Comparison of ENCODE assay signal across 8 cellular contexts in genomic region chr4:102868782-102869568, GRCh38. TPM values are rescaled to one million over a fixed set of nuclear protein-coding genes. Genes with fewer than 3 reads are reported as not detected.
DNase-seq lines count a peak whose midpoint lies in the region; ATAC-seq and TF ChIP-seq lines count a peak whose summit lies in the region.

A gene with protein sequence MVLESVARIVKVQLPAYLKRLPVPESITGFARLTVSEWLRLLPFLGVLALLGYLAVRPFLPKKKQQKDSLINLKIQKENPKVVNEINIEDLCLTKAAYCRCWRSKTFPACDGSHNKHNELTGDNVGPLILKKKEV (plus strand): TSS chr4:102868992. CDS start chr4:102869085, 93 bp downstream.

- H3K4me3 ChIP-seq in astrocyte of the cerebellum (ENCODE audit: low read depth, low read length) (peak within 1 kb of the TSS; percentile 68), aorta (ENCODE audit: low read length in 2 of 2) (peak within 1 kb of the TSS; percentile 59 to 74)

- no peaks in the 10 kb centered on the region for H3K27me3 ChIP-seq in aorta (ENCODE audit: control insufficient read depth in 1 of 2, insufficient read depth in 2 of 2, low read length in 1 of 2)

- WGBS in aorta, 2 donors: 0% methylated on average over 68 to 71 of the region's 71 CpGs

- DNase-seq in NCI-H2081 (lab: John Stamatoyannopoulos, UW) (peak; percentile 82 to 92), T-helper 9 cell (peak; percentile 84), astrocyte of the cerebellum (ENCODE audit: low read depth) (peak; percentile 70), hepatic stellate cell (ENCODE audit: low spot score) (peak; percentile 83), renal cortical epithelial cell (ENCODE audit: low read depth) (peak; percentile 71), aorta (peak; percentile 96 to 98)

- peak; percentile 93 for ATAC-seq in GM18517 (IDR thresholded peaks at IDR 0.05; ENCODE audit: unreplicated experiment)
- ATAC-seq in HG03039 (IDR thresholded peaks at IDR 0.05; ENCODE audit: unreplicated experiment): peak; percentile 89
- ATAC-seq in aorta (ENCODE audit: low FRiP score): peak; percentile 99

- in situ Hi-C loops in astrocyte of the cerebellum (cut with HindIII; ENCODE audit: low sequenced_read_pairs): no loop called here

- no peaks in the 10 kb centered on the region for H3K9me3 ChIP-seq in aorta (ENCODE audit: control insufficient read depth, low read length)

- TF ChIP-seq CTCF in astrocyte of the cerebellum (IDR thresholded peaks at IDR 0.05; ENCODE audit: low read depth, low read length, missing control alignments): no peak

- intact Hi-C loops in aorta (cut with DNase I): loop anchor here (1.0 to 10.0 kb wide), 4 partner anchors 42 to 367 kb away; partner anchors contain the start of genes UBE2D3 (in 2 of the 2) and NFKB1 (in 1 of the 2)

- H3K36me3 ChIP-seq in aorta (ENCODE audit: control insufficient read depth in 1 of 2, insufficient read depth in 2 of 2, low read length in 1 of 2): no peaks in the 10 kb centered on the region

- peak within 1 kb of the TSS; percentile 88 to 93 for H3K27ac ChIP-seq in aorta (ENCODE audit: low read depth in 1 of 2, low read length in 2 of 2)

- no peaks in the 10 kb centered on the region for H3K4me1 ChIP-seq in aorta (ENCODE audit: control insufficient read depth in 1 of 2, insufficient read depth in 2 of 2, low read length in 2 of 2)

RNA-seq across cellular contexts. Expression of the gene that starts here (rescaled TPM):
- total RNA-seq in renal cortical epithelial cell (32.8 and 38.6 TPM in 2 replicates), aorta (10 to 100 TPM; 16.7 to 19.3 TPM)
- polyA plus RNA-seq in aorta: 10 to 100 TPM; 16.2 to 22.5 TPM

Comparison
In these comparisons a context has a peak if more than half of its experiments do, and no peak if none do; other contexts are left out.
1. Peak in every context shown above with its lines: DNase-seq, ATAC-seq, H3K4me3 ChIP-seq and H3K27ac ChIP-seq.